Comparison of ENCODE assay signal across 24 cellular contexts in the genomic region with DNA sequence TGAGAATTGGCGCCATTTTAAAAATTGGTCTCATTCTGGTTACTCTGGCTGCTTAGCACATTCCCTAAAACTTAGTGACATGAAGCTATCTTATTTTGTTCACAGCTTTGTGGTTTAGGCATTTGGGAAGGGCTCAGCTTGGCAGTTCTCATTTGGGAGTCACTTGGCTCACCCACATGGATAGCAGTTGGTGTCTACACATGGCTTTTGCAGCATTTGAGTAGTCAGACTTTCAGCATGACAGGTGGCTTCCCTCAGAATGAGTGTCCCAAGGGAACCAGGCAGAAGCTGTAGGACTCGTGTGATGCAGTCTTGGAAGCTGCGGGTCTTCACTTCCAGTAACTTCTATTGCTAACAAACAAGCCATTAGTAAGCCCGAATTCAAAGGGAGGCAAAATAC.
"Had no signal": no experiment of that assay in that cellular context is flagged by ENCODE, and none has a peak within 500 bp of the region (broad histone marks: within the 10 kb centered on the region; RNA-seq: fewer than 3 reads in every experiment).

No MANE protein-coding gene starts in this region.

- H3K4me1 Mint-ChIP-seq: activated naive CD8-positive, alpha-beta T cell treated with anti-CD3 and anti-CD28 coated beads for 36 hours had no signal

- H3K4me3 ChIP-seq: right lobe of liver, stomach, suprapubic skin, tibial nerve had no signal

- H3K4me1 ChIP-seq: parathyroid adenoma, right lobe of liver, stomach had no signal

- H3K27ac Mint-ChIP-seq: activated B cell treated with CpG ODN at 0.5 μM for 24 hours; activated CD4-positive, alpha-beta T cell treated with anti-CD3 and anti-CD28 coated beads for 36 hours; activated naive CD8-positive, alpha-beta T cell treated with anti-CD3 and anti-CD28 coated beads for 36 hours; activated T-cell treated with anti-CD3 and anti-CD28 coated beads, Interleukin-2, amount 50 U/mL, for 24 hours; activated T-helper 17 cell treated with anti-CD3 and anti-CD28 coated beads, Interleukin-2, amount 50 U/mL, for 72 hours; nephron progenitor cell; stimulated activated effector memory CD8-positive, alpha-beta T cell treated with anti-CD3 and anti-CD28 coated beads, Interleukin-12 subunit alpha, Interleukin-12 subunit beta, amount 100 ng/mL, for 72 hours had no signal

- ATAC-seq: activated CD4-positive, alpha-beta T cell treated with anti-CD3 and anti-CD28 coated beads for 36 hours; activated T-helper 17 cell treated with anti-CD3 and anti-CD28 coated beads, Interleukin-2, amount 50 U/mL, for 72 hours; right lobe of liver; stimulated activated effector memory CD8-positive, alpha-beta T cell treated with anti-CD3 and anti-CD28 coated beads, Interleukin-12 subunit alpha, Interleukin-12 subunit beta, amount 100 ng/mL, for 72 hours had no signal

- DNase-seq: activated B cell treated with CpG ODN at 0.5 μM for 24 hours; activated CD4-positive, alpha-beta T cell treated with anti-CD3 and anti-CD28 coated beads for 36 hours; activated CD4-positive, alpha-beta T cell treated with anti-CD3 and anti-CD28 coated beads, Interleukin-2, amount 50 U/mL, for 4 hours; activated CD8-positive, alpha-beta memory T cell treated with anti-CD3 and anti-CD28 coated beads for 24 hours; activated CD8-positive, alpha-beta memory T cell treated with anti-CD3 and anti-CD28 coated beads, Interleukin-2, amount 50 U/mL, for 4 hours; activated naive CD4-positive, alpha-beta T cell treated with Interleukin-2 at 50 U/mL for 16 hours; activated naive CD8-positive, alpha-beta T cell treated with anti-CD3 and anti-CD28 coated beads for 36 hours; activated T-cell treated with anti-CD3 and anti-CD28 coated beads, Interleukin-2, amount 50 U/mL, for 24 hours; effector memory CD4-positive, alpha-beta T cell; foreskin melanocyte; head of caudate nucleus; hypothalamus; midbrain; nephron progenitor cell; right lobe of liver; small intestine; stimulated activated CD4-positive, alpha-beta T cell treated with anti-CD3 and anti-CD28 coated beads, Interleukin-2, amount 100 ng/mL, for 24 hours; stomach; T1000 had no signal

- H3K9ac ChIP-seq: parathyroid adenoma had no signal

- H3K4me3 Mint-ChIP-seq: activated B cell treated with CpG ODN at 0.5 μM for 24 hours; activated CD4-positive, alpha-beta T cell treated with anti-CD3 and anti-CD28 coated beads for 36 hours; activated naive CD8-positive, alpha-beta T cell treated with anti-CD3 and anti-CD28 coated beads for 36 hours; activated T-cell treated with anti-CD3 and anti-CD28 coated beads, Interleukin-2, amount 50 U/mL, for 24 hours; activated T-helper 17 cell treated with anti-CD3 and anti-CD28 coated beads, Interleukin-2, amount 50 U/mL, for 72 hours; nephron progenitor cell; stimulated activated effector memory CD8-positive, alpha-beta T cell treated with anti-CD3 and anti-CD28 coated beads, Interleukin-12 subunit alpha, Interleukin-12 subunit beta, amount 100 ng/mL, for 72 hours had no signal

- H3K9me3 Mint-ChIP-seq: activated T-helper 17 cell treated with anti-CD3 and anti-CD28 coated beads, Interleukin-2, amount 50 U/mL, for 72 hours had no signal

- H2AFZ ChIP-seq: parathyroid adenoma had no signal

- H3K27me3 ChIP-seq: right lobe of liver, stomach, suprapubic skin, tibial nerve had no signal

- H3K36me3 Mint-ChIP-seq: activated naive CD8-positive, alpha-beta T cell treated with anti-CD3 and anti-CD28 coated beads for 36 hours; stimulated activated effector memory CD8-positive, alpha-beta T cell treated with anti-CD3 and anti-CD28 coated beads, Interleukin-12 subunit alpha, Interleukin-12 subunit beta, amount 100 ng/mL, for 72 hours had no signal

- H3K9me3 ChIP-seq: right lobe of liver, suprapubic skin had no signal

- H3K27me3 Mint-ChIP-seq: activated B cell treated with CpG ODN at 0.5 μM for 24 hours; activated naive CD8-positive, alpha-beta T cell treated with anti-CD3 and anti-CD28 coated beads for 36 hours; activated T-cell treated with anti-CD3 and anti-CD28 coated beads, Interleukin-2, amount 50 U/mL, for 24 hours; activated T-helper 17 cell treated with anti-CD3 and anti-CD28 coated beads, Interleukin-2, amount 50 U/mL, for 72 hours had no signal

- H3K36me3 ChIP-seq: right lobe of liver, stomach, suprapubic skin, tibial nerve had no signal

- H3K27ac ChIP-seq: parathyroid adenoma, right lobe of liver, stomach, suprapubic skin, tibial nerve had no signal
